Comparison of ENCODE assay signal across 8 cellular contexts in genomic region chr5:132283423-132284043, GRCh38. TPM values are rescaled to one million over a fixed set of nuclear protein-coding genes. Genes with fewer than 3 reads are reported as not detected.
DNase-seq lines count a peak whose midpoint lies in the region; ATAC-seq and TF ChIP-seq lines count a peak whose summit lies in the region.

No MANE protein-coding gene starts in this region.

- DNase-seq in DMS53 treated with DMSO at 0.1 percent for 48 hours (lab: John Stamatoyannopoulos, UW; ENCODE audit: unreplicated experiment) (peak; percentile 8), NAMALWA (ENCODE audit: low spot score) (peak; percentile 42), cerebellum (ENCODE audit: low spot score) (peak; percentile 45), mucosa of descending colon (peak in 1 of 3 donors; percentile 50)

- no peaks in the 10 kb centered on the region for H3K36me3 ChIP-seq in mucosa of descending colon (ENCODE audit: low read depth)

- H3K4me3 ChIP-seq in mucosa of descending colon, result no peak overlapping the region

- TF ChIP-seq POLR2A in GM18505 (IDR thresholded peaks at IDR 0.05; ENCODE audit: borderline replicate concordance, extremely low read depth, insufficient read depth, insufficient read length), result no peak

- no peaks in the 10 kb centered on the region for H3K9me3 ChIP-seq in mucosa of descending colon

- peaks cover under 1% of the 10 kb centered on the region for H3K4me1 ChIP-seq in mucosa of descending colon (ENCODE audit: low read depth)

- intact Hi-C loops in mucosa of descending colon (cut with DNase I, micrococcal nuclease), result no loop called here

- peak; percentile 76 for ATAC-seq in mucosa of descending colon
- ATAC-seq in GM18505 (IDR thresholded peaks at IDR 0.05; ENCODE audit: unreplicated experiment), result no peak
- no peak for ATAC-seq in GM18511 (IDR thresholded peaks at IDR 0.05; ENCODE audit: unreplicated experiment)
- ATAC-seq in GM19397 (IDR thresholded peaks at IDR 0.05; ENCODE audit: unreplicated experiment), result no peak
- no peak for ATAC-seq in GM18868 (IDR thresholded peaks at IDR 0.05; ENCODE audit: unreplicated experiment)

- no peak for TF ChIP-seq CTCF in mucosa of descending colon (IDR thresholded peaks at IDR 0.05)

RNA-seq across cellular contexts. Expression of gene SLC22A4, which starts 10.7 kb away (rescaled TPM):
- total RNA-seq in cerebellum (2.5 TPM), mucosa of descending colon (10 to 100 TPM in 1 of 3 donors, 1 to 10 TPM in 2; 2.7 to 13.4 (median 3.6) TPM)

RNA-seq across cellular contexts. Expression of gene PDLIM4, which starts 26.0 kb away (rescaled TPM):
- 4.5 TPM for total RNA-seq in cerebellum
- 10 to 100 TPM in 1 of 3 donors, 1 to 10 TPM in 2; 5.1 to 59.0 (median 5.6) TPM for total RNA-seq in mucosa of descending colon

RNA-seq across cellular contexts. Expression of gene P4HA2, which starts 55.9 kb away (rescaled TPM):
- 10.1 TPM for total RNA-seq in cerebellum
- 10 to 100 TPM; 47.0 to 65.0 (median 56.1) TPM for total RNA-seq in mucosa of descending colon
